In the genomic region with DNA sequence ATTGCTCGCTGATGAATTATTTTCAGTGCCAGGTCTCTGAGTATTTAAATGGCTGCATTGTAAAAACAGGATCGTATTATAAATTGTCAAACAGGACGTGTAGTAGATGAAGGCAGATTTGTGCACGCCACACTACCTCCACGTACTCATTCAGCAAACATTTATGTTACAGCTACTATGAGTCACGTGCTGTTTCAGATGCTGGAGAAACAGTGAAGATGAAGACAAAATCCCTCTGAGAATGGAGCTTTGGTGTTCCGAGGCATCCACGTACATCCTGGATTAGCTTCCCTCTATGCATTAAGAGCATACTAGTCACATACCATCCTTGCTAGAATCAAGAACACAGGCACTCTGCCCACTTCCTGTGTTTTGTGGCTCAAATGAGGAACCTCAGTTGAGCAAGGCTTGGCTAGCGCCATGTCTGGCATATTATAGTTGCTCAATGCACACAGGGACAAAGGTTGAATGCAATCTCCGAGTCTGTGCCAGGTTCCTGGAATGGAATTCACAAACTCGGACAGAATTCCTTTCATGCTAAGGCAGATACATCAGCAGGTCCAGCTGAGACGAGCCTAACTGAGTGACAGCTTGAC, we compare ENCODE assay signal across 9 cellular contexts.
DNase-seq lines count a peak whose midpoint lies in the region; ATAC-seq and TF ChIP-seq lines count a peak whose summit lies in the region.
"Had no signal": no experiment of that assay in that cellular context is flagged by ENCODE, and none has a peak within 500 bp of the region (broad histone marks: within the 10 kb centered on the region; RNA-seq: fewer than 3 reads in every experiment).

No MANE protein-coding gene starts in this region.

- peaks cover 4 to 65% (median 39%) of the 10 kb centered on the region in 5 donors for H3K36me3 Mint-ChIP-seq in naive thymus-derived CD4-positive, alpha-beta T cell
- peaks cover 4% of the 10 kb centered on the region for H3K36me3 Mint-ChIP-seq in glutamatergic neuron (ENCODE audit: unreplicated experiment)

- H3K9me2 ChIP-seq in PC-3 (replicated peaks; ENCODE audit: low read length): no peaks in the 10 kb centered on the region

- peaks cover 13 to 30% (median 26%) of the 10 kb centered on the region in 7 donors for H3K4me1 Mint-ChIP-seq in naive thymus-derived CD4-positive, alpha-beta T cell
- H3K4me1 Mint-ChIP-seq in glutamatergic neuron (ENCODE audit: low read depth, unreplicated experiment): no peaks in the 10 kb centered on the region

- H3K27ac Mint-ChIP-seq in naive thymus-derived CD4-positive, alpha-beta T cell: peak overlapping the region in 2 of 9 donors; percentile 22 to 55
- no peak overlapping the region for H3K27ac Mint-ChIP-seq in glutamatergic neuron (ENCODE audit: unreplicated experiment)

- H3K79me2 ChIP-seq in PC-3 (ENCODE audit: low read length): no peaks in the 10 kb centered on the region

- H3K4me3 Mint-ChIP-seq in naive thymus-derived CD4-positive, alpha-beta T cell: no peak overlapping the region
- H3K4me3 Mint-ChIP-seq in glutamatergic neuron (ENCODE audit: unreplicated experiment): no peak overlapping the region

- DNase-seq in NOMO-1 treated with DMSO at 0.1 percent for 48 hours (lab: John Stamatoyannopoulos, UW; ENCODE audit: unreplicated experiment) (peak; percentile 96), glutamatergic neuron (no peak), PC-3 (no peak)
- no peak for DNase-seq in naive thymus-derived CD4-positive, alpha-beta T cell
- DNase-seq: activated CD8-positive, alpha-beta memory T cell treated with anti-CD3 and anti-CD28 coated beads for 24 hours had no signal

- no peak overlapping the region for H2AFZ ChIP-seq in PC-3 (ENCODE audit: low read length)

- no peaks in the 10 kb centered on the region for H3K27me3 ChIP-seq in BLaER1 treated with 17β-estradiol and CSF1 and Interleukin-3, amounts not matched to agents 10 nM and 100 nM
- no peaks in the 10 kb centered on the region for H3K27me3 ChIP-seq in naive thymus-derived CD4-positive, alpha-beta T cell (ENCODE audit: control insufficient read depth in 2 of 2, insufficient read depth in 2 of 2, low read length in 2 of 2)
- H3K27me3 ChIP-seq in PC-3 (ENCODE audit: low read length): no peaks in the 10 kb centered on the region

- POLR2A ChIA-PET in naive thymus-derived CD4-positive, alpha-beta T cell (lab: Charles Lee): no interaction called here
- POLR2A ChIA-PET in PC-3 (lab: Charles Lee; ENCODE audit: unreplicated experiment): no interaction called here

- no TSS peak for BruUV-seq in PC-3 (replicated peaks; lab: Mats Ljungman, UMichigan)

- H4K20me1 ChIP-seq in BLaER1 treated with 17β-estradiol and CSF1 and Interleukin-3, amounts not matched to agents 10 nM and 100 nM: peaks cover 0 to 42% (median 0%) of the 10 kb centered on the region in 11 experiments; a peak in 6 of 22 replicates
- no peaks in the 10 kb centered on the region for H4K20me1 ChIP-seq in PC-3 (ENCODE audit: low read length)

- no peak overlapping the region for H3K4me3 ChIP-seq in BLaER1 treated with 17β-estradiol and CSF1 and Interleukin-3, amounts not matched to agents 10 nM and 100 nM
- no peak overlapping the region for H3K4me3 ChIP-seq in naive thymus-derived CD4-positive, alpha-beta T cell (ENCODE audit: low read length)
- H3K4me3 ChIP-seq in PC-3 (ENCODE audit: low read length): no peak overlapping the region

- intact Hi-C loops in naive thymus-derived CD4-positive, alpha-beta T cell (cut with micrococcal nuclease): no loop called here
- intact Hi-C loops in PC-3 (cut with micrococcal nuclease): no loop called here

- ATAC-seq in esophagus mucosa (peak; percentile 87), GM21367 (IDR thresholded peaks at IDR 0.05; ENCODE audit: unreplicated experiment) (no peak), HG03378 (IDR thresholded peaks at IDR 0.05; ENCODE audit: unreplicated experiment) (no peak), PC-3 (no peak)
- peak; percentile 85 for ATAC-seq in naive thymus-derived CD4-positive, alpha-beta T cell

- H3K9me3 Mint-ChIP-seq in naive thymus-derived CD4-positive, alpha-beta T cell: peaks cover 0 to 3% (median 0%) of the 10 kb centered on the region in 11 donors
- peaks cover 4% of the 10 kb centered on the region for H3K9me3 Mint-ChIP-seq in glutamatergic neuron (ENCODE audit: unreplicated experiment)

- H3K4me1 ChIP-seq in BLaER1 treated with 17β-estradiol and CSF1 and Interleukin-3, amounts not matched to agents 10 nM and 100 nM: peaks cover 0 to 53% (median 37%) of the 10 kb centered on the region in 10 experiments; a peak in 17 of 20 replicates
- no peaks in the 10 kb centered on the region for H3K4me1 ChIP-seq in naive thymus-derived CD4-positive, alpha-beta T cell (ENCODE audit: control insufficient read depth in 2 of 2, insufficient read depth in 2 of 2, low read length in 2 of 2)
- H3K4me1 ChIP-seq in PC-3 (ENCODE audit: insufficient read depth, low read length): no peaks in the 10 kb centered on the region

- TF ChIP-seq CTCF in glutamatergic neuron (IDR thresholded peaks at IDR 0.05; ENCODE audit: partially characterized antibody, unreplicated experiment) (no peak), PC-3 (conservative IDR thresholded peaks at IDR 0.05; ENCODE audit: low read depth, low read length) (no peak)

- peaks cover 7 to 97% (median 78%) of the 10 kb centered on the region in 11 experiments; a peak in 18 of 22 replicates for H3K36me3 ChIP-seq in BLaER1 treated with 17β-estradiol and CSF1 and Interleukin-3, amounts not matched to agents 10 nM and 100 nM
- peaks cover 0 to 15% (median 0%) of the 10 kb centered on the region in 3 experiments for H3K36me3 ChIP-seq in naive thymus-derived CD4-positive, alpha-beta T cell (ENCODE audit: control insufficient read depth in 2 of 3, insufficient read depth in 3 of 3, low read length in 3 of 3)
- no peaks in the 10 kb centered on the region for H3K36me3 ChIP-seq in PC-3 (ENCODE audit: low read depth, low read length)

- CTCF ChIA-PET in naive thymus-derived CD4-positive, alpha-beta T cell (lab: Charles Lee): no interaction called here
- CTCF ChIA-PET in PC-3 (lab: Charles Lee): no interaction called here

- H3K4me2 ChIP-seq in BLaER1 treated with 17β-estradiol and CSF1 and Interleukin-3, amounts not matched to agents 10 nM and 100 nM: peak overlapping the region in 9 of 11 experiments; percentile 23 to 83 (median 69); a peak in 16 of 22 replicates
- H3K4me2 ChIP-seq in PC-3 (ENCODE audit: low read length): no peak overlapping the region

- H3F3A ChIP-seq in PC-3 (ENCODE audit: low read length, unreplicated experiment): no peaks in the 10 kb centered on the region

- H3K9me3 ChIP-seq in BLaER1 treated with 17β-estradiol and CSF1 and Interleukin-3, amounts not matched to agents 10 nM and 100 nM (replicated peaks in 1 of 11): peaks cover 0 to 11% (median 0%) of the 10 kb centered on the region in 11 experiments; a peak in 4 of 22 replicates
- H3K9me3 ChIP-seq in naive thymus-derived CD4-positive, alpha-beta T cell (ENCODE audit: control insufficient read depth in 2 of 3, low read length in 3 of 3): no peaks in the 10 kb centered on the region
- H3K9me3 ChIP-seq in PC-3 (ENCODE audit: low read length): no peaks in the 10 kb centered on the region

- peak overlapping the region in 5 of 11 experiments; percentile 36 to 72 (median 55); a peak in 8 of 22 replicates for H3K9ac ChIP-seq in BLaER1 treated with 17β-estradiol and CSF1 and Interleukin-3, amounts not matched to agents 10 nM and 100 nM
- no peak overlapping the region for H3K9ac ChIP-seq in PC-3 (ENCODE audit: low read length)

- H3K27ac ChIP-seq in BLaER1 treated with 17β-estradiol and CSF1 and Interleukin-3, amounts not matched to agents 10 nM and 100 nM: peak overlapping the region in 8 of 11 experiments; percentile 55 to 87 (median 77); a peak in 18 of 22 replicates
- H3K27ac ChIP-seq in naive thymus-derived CD4-positive, alpha-beta T cell (ENCODE audit: low read depth, low read length): no peak overlapping the region
- no peak overlapping the region for H3K27ac ChIP-seq in PC-3 (ENCODE audit: low read length)

- H3K27me3 Mint-ChIP-seq in naive thymus-derived CD4-positive, alpha-beta T cell: no peaks in the 10 kb centered on the region
- no peaks in the 10 kb centered on the region for H3K27me3 Mint-ChIP-seq in glutamatergic neuron (ENCODE audit: unreplicated experiment)

Comparison
In these comparisons a context has a peak if more than half of its experiments do, and no peak if none do; other contexts are left out.
1. H3K27ac ChIP-seq: peak in BLaER1 treated with 17β-estradiol and CSF1 and Interleukin-3, amounts not matched to agents 10 nM and 100 nM (8 of 11); none in naive thymus-derived CD4-positive, alpha-beta T cell (single experiment) and PC-3 (single experiment).
2. ATAC-seq: peak in esophagus mucosa (single experiment) and naive thymus-derived CD4-positive, alpha-beta T cell (single experiment); none in GM21367 (single experiment), HG03378 (single experiment) and PC-3 (single experiment).